Comparison of ENCODE assay signal across 8 cellular contexts in genomic region chr20:49928411-49929141, GRCh38. TPM values are rescaled to one million over a fixed set of nuclear protein-coding genes. Genes with fewer than 3 reads are reported as not detected.
A peak's percentile ranks its signal among the peaks of the same experiment; 100 is the strongest.
DNase-seq lines count a peak whose midpoint lies in the region; ATAC-seq and TF ChIP-seq lines count a peak whose summit lies in the region.

No MANE protein-coding gene starts in this region.

- H2AK5ac ChIP-seq in neuronal stem cell (ENCODE audit: low read depth, low read length): no peak overlapping the region

- TF ChIP-seq CTCF in LNCaP clone FGC (IDR thresholded peaks at IDR 0.05; ENCODE audit: control insufficient read depth, extremely low read depth, insufficient read depth): peak; percentile 75
- TF ChIP-seq CTCF in fibroblast of pulmonary artery (IDR thresholded peaks at IDR 0.05; ENCODE audit: low read length, missing control alignments): peak; percentile 86

- no peak overlapping the region for H3K4ac ChIP-seq in neuronal stem cell (ENCODE audit: low read length)

- H3K4me1 Mint-ChIP-seq in stimulated activated naive CD8-positive, alpha-beta T cell treated with anti-CD3 and anti-CD28 coated beads, Interleukin-15, amount 100 ng/mL, for 72 hours: peaks cover 6% of the 10 kb centered on the region

- peak overlapping the region; percentile 41 to 42 for H3K4me3 Mint-ChIP-seq in stimulated activated naive CD8-positive, alpha-beta T cell treated with anti-CD3 and anti-CD28 coated beads, Interleukin-15, amount 100 ng/mL, for 72 hours

- H3K27me3 Mint-ChIP-seq in stimulated activated naive CD8-positive, alpha-beta T cell treated with anti-CD3 and anti-CD28 coated beads, Interleukin-15, amount 100 ng/mL, for 72 hours: no peaks in the 10 kb centered on the region

- no peaks in the 10 kb centered on the region for H3K9me3 ChIP-seq in neuronal stem cell (replicated peaks in 1 of 2; ENCODE audit: control insufficient read depth in 2 of 2, insufficient read depth in 1 of 2, low read depth in 1 of 2, low read length in 2 of 2)

- peak; percentile 89 for ATAC-seq in stimulated activated naive CD8-positive, alpha-beta T cell treated with anti-CD3 and anti-CD28 coated beads, Interleukin-15, amount 100 ng/mL, for 72 hours
- no peak for ATAC-seq in GM19395 (IDR thresholded peaks at IDR 0.05; ENCODE audit: unreplicated experiment)

- H2BK15ac ChIP-seq in neuronal stem cell (ENCODE audit: low read length): no peak overlapping the region

- no peak overlapping the region for H2BK12ac ChIP-seq in neuronal stem cell (ENCODE audit: low read length)

- H3K9ac ChIP-seq in neuronal stem cell (ENCODE audit: low read depth, low read length, poor library complexity): no peak overlapping the region

- no peak overlapping the region for H4K8ac ChIP-seq in neuronal stem cell (ENCODE audit: low read depth, low read length)

- whole genome bisulfite sequencing in neuronal stem cell (ENCODE audit: extremely low coverage in 2 of 2, insufficient read length in 2 of 2, insufficient replicate concordance in 1 of 2), 2 donors: no CpG with 5 or more reads among the region's 15 CpGs

- no peak overlapping the region for H4K91ac ChIP-seq in neuronal stem cell (ENCODE audit: low read depth, low read length, poor library complexity)

- peak overlapping the region; percentile 64 for H2AFZ ChIP-seq in neuronal stem cell (ENCODE audit: low read length)

- H3K4me2 ChIP-seq in neuronal stem cell (ENCODE audit: insufficient read depth, low read length, poor library complexity, severe bottlenecking): no peak overlapping the region

- H3K4me3 ChIP-seq in LNCaP clone FGC (ENCODE audit: low read depth, low read length) (no peak overlapping the region), fibroblast of pulmonary artery (replicated peaks; ENCODE audit: low read depth, low read length) (no peak overlapping the region), neuronal stem cell (ENCODE audit: low read length in 2 of 2) (no peak overlapping the region)

- no peak overlapping the region for H2BK120ac ChIP-seq in neuronal stem cell (ENCODE audit: low read depth, low read length)

- no peak overlapping the region for H3K14ac ChIP-seq in neuronal stem cell (ENCODE audit: low read length)

- peak overlapping the region in 1 of 2 donors; percentile 57 for H3K27ac Mint-ChIP-seq in stimulated activated naive CD8-positive, alpha-beta T cell treated with anti-CD3 and anti-CD28 coated beads, Interleukin-15, amount 100 ng/mL, for 72 hours

- no peak overlapping the region for H3K27ac ChIP-seq in neuronal stem cell (replicated peaks; ENCODE audit: low read length)

- no peaks in the 10 kb centered on the region for H3K36me3 ChIP-seq in neuronal stem cell (replicated peaks in 1 of 2; ENCODE audit: control insufficient read depth in 2 of 2, insufficient read depth in 2 of 2, low read length in 2 of 2)

- no peaks in the 10 kb centered on the region for H3K79me1 ChIP-seq in neuronal stem cell (ENCODE audit: low read depth, low read length)

- no peaks in the 10 kb centered on the region for H3K9me3 Mint-ChIP-seq in stimulated activated naive CD8-positive, alpha-beta T cell treated with anti-CD3 and anti-CD28 coated beads, Interleukin-15, amount 100 ng/mL, for 72 hours

- H2BK5ac ChIP-seq in neuronal stem cell (ENCODE audit: low read length): no peak overlapping the region

- no peak overlapping the region for H3K23ac ChIP-seq in neuronal stem cell (ENCODE audit: low read depth, low read length, poor library complexity)

- H3K18ac ChIP-seq in neuronal stem cell (ENCODE audit: low read length): no peak overlapping the region

- peak; percentile 78 for DNase-seq in DMS79 treated with DMSO at 0.1 percent for 48 hours (lab: John Stamatoyannopoulos, UW)
- no peak for DNase-seq in LNCaP clone FGC (ENCODE audit: low read depth)
- DNase-seq in SHP77 (lab: John Stamatoyannopoulos, UW): peak; percentile 62 to 73
- DNase-seq in activated T-helper 1 cell treated with anti-CD3 and anti-CD28 coated beads, Interleukin-2, amount 50 U/mL, for 16 hours (ENCODE audit: low read depth in 1 of 2, low spot score in 1 of 2): peak; percentile 61 to 62
- peak; percentile 91 for DNase-seq in fibroblast of pulmonary artery (ENCODE audit: low read depth)
- peak; percentile 73 for DNase-seq in neuronal stem cell (ENCODE audit: low spot score)
- DNase-seq in stimulated activated naive CD8-positive, alpha-beta T cell treated with anti-CD3 and anti-CD28 coated beads, Interleukin-15, amount 100 ng/mL, for 72 hours: peak; percentile 68 to 76

- H3K27me3 ChIP-seq in neuronal stem cell (ENCODE audit: control insufficient read depth in 3 of 3, insufficient read depth in 3 of 3, low read depth in 1 of 3, low read length in 3 of 3): no peaks in the 10 kb centered on the region

- H3K4me1 ChIP-seq in neuronal stem cell (ENCODE audit: control insufficient read depth in 2 of 2, insufficient read depth in 1 of 2, low read depth in 1 of 2, low read length in 2 of 2): no peaks in the 10 kb centered on the region

RNA-seq across cellular contexts. Expression of gene RNF114, which starts 7.6 kb away (rescaled TPM):
- 37.2 TPM for polyA plus RNA-seq in neuronal stem cell (2013, experiment 1 of 2)
- polyA plus RNA-seq in neuronal stem cell (2013, experiment 2 of 2): 37.0 TPM

RNA-seq across cellular contexts. Expression of gene SPATA2, which starts 13.2 kb away (rescaled TPM):
- polyA plus RNA-seq in neuronal stem cell (2013, experiment 1 of 2): 9.3 TPM
- 9.3 TPM for polyA plus RNA-seq in neuronal stem cell (2013, experiment 2 of 2)

RNA-seq across cellular contexts. Expression of gene SNAI1, which starts 54.2 kb away (rescaled TPM):
- polyA plus RNA-seq in neuronal stem cell (2013, experiment 1 of 2): 3.5 TPM
- polyA plus RNA-seq in neuronal stem cell (2013, experiment 2 of 2): 3.7 TPM
